In the genomic region with DNA sequence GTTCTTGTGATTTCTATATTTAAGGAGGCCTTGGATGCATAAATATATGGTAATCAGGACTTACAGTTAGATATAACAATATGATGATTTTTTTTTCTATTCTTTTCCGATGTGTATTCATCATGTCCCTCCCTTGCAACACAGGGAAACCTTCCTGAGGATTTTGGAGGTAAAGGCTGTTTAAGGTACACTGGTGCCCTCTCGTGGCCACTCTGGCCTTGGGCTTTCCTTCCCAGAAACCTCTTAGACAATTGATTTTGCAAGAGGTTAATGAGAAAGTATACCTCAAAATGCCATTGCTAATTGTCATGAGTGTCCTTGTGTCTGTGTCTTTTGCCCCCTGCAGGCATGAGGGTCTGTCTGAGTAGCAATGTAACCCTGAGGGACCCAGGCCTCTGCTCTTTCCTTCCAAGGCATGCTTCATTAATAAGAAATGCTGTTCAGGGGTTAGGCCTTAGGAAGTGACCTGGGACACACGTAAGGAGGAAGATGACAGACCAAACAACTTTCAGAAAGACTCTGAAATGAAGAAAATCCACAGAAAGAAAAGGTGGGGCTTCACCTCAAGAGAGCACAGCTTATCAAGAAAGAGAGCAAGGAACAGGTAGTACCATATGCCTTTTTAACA, we compare ENCODE assay signal across 8 cellular contexts.
A peak's percentile ranks its signal among the peaks of the same experiment; 100 is the strongest.
DNase-seq lines count a peak whose midpoint lies in the region; ATAC-seq and TF ChIP-seq lines count a peak whose summit lies in the region.

No MANE protein-coding gene starts in this region.

- 10 to 20% (median 18%) methylated on average over 3 of the region's 3 CpGs for WGBS in ovary, 3 donors

- peak in 1 of 3 donors; percentile 47 for TF ChIP-seq CTCF in ovary (IDR thresholded peaks at IDR 0.05)

- no peak for TF ChIP-seq POLR2A in ovary (IDR thresholded peaks at IDR 0.05)

- intact Hi-C loops in ovary (cut with DNase I): loop anchor here (5.0 to 10.0 kb wide), 4 partner anchors 1100 to 1293 kb away; partner anchors contain the start of gene EPHB1 (in 2 of the 4)

- H3K9me3 ChIP-seq in ovary: no peaks in the 10 kb centered on the region

- no peaks in the 10 kb centered on the region for H3K4me1 ChIP-seq in ovary (ENCODE audit: insufficient read depth)

- TF ChIP-seq EP300 in ovary (IDR thresholded peaks at IDR 0.05): no peak

- DNase-seq in DMS153 (lab: John Stamatoyannopoulos, UW): peak; percentile 58
- peak; percentile 88 for DNase-seq in HS-5 (ENCODE audit: low read depth)
- DNase-seq in NCI-H69 (lab: John Stamatoyannopoulos, UW): peak; percentile 62
- peak; percentile 15 for DNase-seq in activated T-cell treated with anti-CD3 and anti-CD28 coated beads for 48 hours (ENCODE audit: low read depth)
- peak; percentile 52 for DNase-seq in foreskin melanocyte
- peak; percentile 48 to 83 (median 70) for DNase-seq in ovary
- DNase-seq in cortex of kidney (lab: John Stamatoyannopoulos, UW): no peak

- no peak for ATAC-seq in GM19035 (IDR thresholded peaks at IDR 0.05; ENCODE audit: unreplicated experiment)

- H3K27ac ChIP-seq in ovary: no peak overlapping the region

- H3K4me3 ChIP-seq in ovary: no peak overlapping the region

- H3K27me3 ChIP-seq in ovary: no peaks in the 10 kb centered on the region

- H3K36me3 ChIP-seq in ovary: no peaks in the 10 kb centered on the region
